In genomic region chr2:149050188-149050587, GRCh38 we compare ENCODE assay signal across 11 cellular contexts. TPM values are rescaled to one million over a fixed set of nuclear protein-coding genes. Genes with fewer than 3 reads are reported as not detected.
DNase-seq lines count a peak whose midpoint lies in the region; ATAC-seq and TF ChIP-seq lines count a peak whose summit lies in the region.
"Had no signal": no experiment of that assay in that cellular context is flagged by ENCODE, and none has a peak within 500 bp of the region (broad histone marks: within the 10 kb centered on the region; RNA-seq: fewer than 3 reads in every experiment).

No MANE protein-coding gene starts in this region.

- no peak overlapping the region for H3K4me3 ChIP-seq in esophagus muscularis mucosa

- intact Hi-C loops in esophagus muscularis mucosa (cut with DNase I) = no loop called here

- H3K27me3 Mint-ChIP-seq in WTC11 (ENCODE audit: low read depth) = no peaks in the 10 kb centered on the region

- H3K27ac Mint-ChIP-seq in WTC11 = no peak overlapping the region
- H3K27ac Mint-ChIP-seq: activated naive CD8-positive, alpha-beta T cell treated with anti-CD3 and anti-CD28 coated beads, Interleukin-2, amount 50 U/mL, for 24 hours had no signal

- TF ChIP-seq EP300 in esophagus muscularis mucosa (IDR thresholded peaks at IDR 0.05) = no peak

- H3K9me3 Mint-ChIP-seq in WTC11 = peaks cover 20% of the 10 kb centered on the region

- no peaks in the 10 kb centered on the region for H3K4me1 Mint-ChIP-seq in WTC11
- H3K4me1 Mint-ChIP-seq: activated naive CD8-positive, alpha-beta T cell treated with anti-CD3 and anti-CD28 coated beads, Interleukin-2, amount 50 U/mL, for 24 hours had no signal

- no peaks in the 10 kb centered on the region for H3K4me1 ChIP-seq in esophagus muscularis mucosa

- CTCF ChIA-PET in WTC11 (lab: Charles Lee) = interaction anchor here (1.4 kb wide), 1 partner anchor 9 kb away, joined by 7 read pairs; no protein-coding TSS in a partner anchor

- TF ChIP-seq POLR2A in esophagus muscularis mucosa (IDR thresholded peaks at IDR 0.05; ENCODE audit: low read depth) = no peak

- TF ChIP-seq CTCF in GM10266 (IDR thresholded peaks at IDR 0.05; ENCODE audit: control insufficient read depth, insufficient read depth, low read depth, missing control alignments) (no peak), esophagus muscularis mucosa (IDR thresholded peaks at IDR 0.05) (no peak), WTC11 (IDR thresholded peaks at IDR 0.05) (no peak)

- ATAC-seq in GM19438 (IDR thresholded peaks at IDR 0.05; ENCODE audit: low read depth, unreplicated experiment) (peak; percentile 87), HG03095 (IDR thresholded peaks at IDR 0.05; ENCODE audit: unreplicated experiment) (peak; percentile 90), WTC11 (no peak)
- ATAC-seq: activated naive CD8-positive, alpha-beta T cell treated with anti-CD3 and anti-CD28 coated beads, Interleukin-2, amount 50 U/mL, for 24 hours had no signal

- H3K27me3 ChIP-seq in esophagus muscularis mucosa = no peaks in the 10 kb centered on the region

- 73% methylated on average over 6 of the region's 6 CpGs for WGBS in esophagus muscularis mucosa

- H3K4me3 Mint-ChIP-seq in WTC11 = no peak overlapping the region
- H3K4me3 Mint-ChIP-seq: activated naive CD8-positive, alpha-beta T cell treated with anti-CD3 and anti-CD28 coated beads, Interleukin-2, amount 50 U/mL, for 24 hours had no signal

- H3K9me3 ChIP-seq in esophagus muscularis mucosa = peaks cover 0 to 26% (median 21%) of the 10 kb centered on the region in 4 donors

- POLR2A ChIA-PET in WTC11 (lab: Charles Lee) = no interaction called here

- no peaks in the 10 kb centered on the region for H3K36me3 ChIP-seq in esophagus muscularis mucosa

- DNase-seq in GM10266 (ENCODE audit: extremely low spot score) (peak; percentile 40), esophagus muscularis mucosa (ENCODE audit: extremely low spot score) (peak; percentile 34), NCI-H524 (lab: John Stamatoyannopoulos, UW) (no peak), WTC11 (ENCODE audit: low spot score) (no peak), DMS114 treated with DMSO at 0.1 percent for 48 hours (lab: John Stamatoyannopoulos, UW; ENCODE audit: unreplicated experiment) (no peak), NCI-H2227 treated with DMSO at 0.1 percent for 48 hours (lab: John Stamatoyannopoulos, UW) (no peak)
- DNase-seq: activated naive CD8-positive, alpha-beta T cell treated with anti-CD3 and anti-CD28 coated beads, Interleukin-2, amount 50 U/mL, for 24 hours; KBM-7; OCI-M1 had no signal

- H3K27ac ChIP-seq in esophagus muscularis mucosa (replicated peaks in 1 of 4) = no peak overlapping the region

- H3K36me3 Mint-ChIP-seq in WTC11 = peaks cover 3% of the 10 kb centered on the region; the same call in 1 of the 2 replicates

TF ChIP-seq in WTC11, 78 proteins besides CTCF, POLR2A, EP300 and RAD21:
- TF ChIP-seq RORB (CRISPR knock-in tag; IDR thresholded peaks at IDR 0.05) (no peak), ZNF121 (CRISPR knock-in tag; IDR thresholded peaks at IDR 0.05) (no peak), TP53 (CRISPR knock-in tag; IDR thresholded peaks at IDR 0.05) (no peak), FOXJ3 (CRISPR knock-in tag; IDR thresholded peaks at IDR 0.05; ENCODE audit: borderline replicate concordance) (no peak)

RNA-seq across cellular contexts. Expression of gene LYPD6B, which starts 11.7 kb away (rescaled TPM):
- total RNA-seq in esophagus muscularis mucosa (not detected), WTC11 (2021) (1.6 to 1.9 TPM (median 1.8 TPM) in 3 replicates)

Comparison
In these comparisons a context has a peak if more than half of its experiments do, and no peak if none do; other contexts are left out.
1. DNase-seq: peak in GM10266 (single experiment) and esophagus muscularis mucosa (single experiment); none in NCI-H524 (0 of 2), WTC11 (single experiment), DMS114 treated with DMSO at 0.1 percent for 48 hours (single experiment) and NCI-H2227 treated with DMSO at 0.1 percent for 48 hours (single experiment).